8 cellular contexts compared by ENCODE assay signal in genomic region chr1:242525360-242525722, GRCh38. TPM values are rescaled to one million over a fixed set of nuclear protein-coding genes. Genes with fewer than 3 reads are reported as not detected.
DNase-seq lines count a peak whose midpoint lies in the region; ATAC-seq, FAIRE-seq and TF ChIP-seq lines count a peak whose summit lies in the region.

No MANE protein-coding gene starts in this region.

- H3K4me3 ChIP-seq in CD8-positive, alpha-beta T cell (ENCODE audit: low read depth, low read length) = no peak overlapping the region
- peak overlapping the region; percentile 88 for H3K4me3 ChIP-seq in neural progenitor cell

- no peak for DNase-seq in CD8-positive, alpha-beta T cell
- DNase-seq in chondrocyte (ENCODE audit: low spot score) (no peak), neural progenitor cell (ENCODE audit: low spot score) (peak; percentile 49), SHP77 treated with DMSO at 0.1 percent for 48 hours (lab: John Stamatoyannopoulos, UW) (no peak), GM12892 (ENCODE audit: insufficient read length) (no peak), AG08395 (ENCODE audit: low spot score) (no peak)

- H3K4me3 Mint-ChIP-seq in CD8-positive, alpha-beta T cell = peak overlapping the region; percentile 47
- H3K4me3 Mint-ChIP-seq in IgD-negative memory B cell (peak overlapping the region; percentile 68 to 92 (median 70)), chondrocyte (ENCODE audit: unreplicated experiment) (peak overlapping the region; percentile 64), neural progenitor cell (peak overlapping the region; percentile 87)

- H3K79me2 ChIP-seq in neural progenitor cell (ENCODE audit: low read depth) = peaks cover 4% of the 10 kb centered on the region

- no peak for TF ChIP-seq CTCF in CD8-positive, alpha-beta T cell (IDR thresholded peaks at IDR 0.05)
- no peak for TF ChIP-seq CTCF in chondrocyte (IDR thresholded peaks at IDR 0.05)
- no peak for TF ChIP-seq CTCF in neural progenitor cell (IDR thresholded peaks at IDR 0.05)

- no peak overlapping the region for H3K9ac ChIP-seq in neural progenitor cell

- FAIRE-seq in GM12892 (lab: Jason Lieb, UNC) = no peak

- peaks cover 22% of the 10 kb centered on the region for H3F3A ChIP-seq in neural progenitor cell (ENCODE audit: low read depth)

- intact Hi-C loops in CD8-positive, alpha-beta T cell (cut with DNase I, micrococcal nuclease) = no loop called here

- peaks cover 2% of the 10 kb centered on the region for H3K9me3 Mint-ChIP-seq in CD8-positive, alpha-beta T cell
- H3K9me3 Mint-ChIP-seq in IgD-negative memory B cell (peaks cover 0 to 2% (median 0%) of the 10 kb centered on the region in 3 donors), chondrocyte (ENCODE audit: low read depth) (no peaks in the 10 kb centered on the region), neural progenitor cell (no peaks in the 10 kb centered on the region)

- H4K20me1 ChIP-seq in neural progenitor cell (ENCODE audit: low read depth) = no peaks in the 10 kb centered on the region

- peaks cover 2% of the 10 kb centered on the region for H3K27me3 ChIP-seq in CD8-positive, alpha-beta T cell (ENCODE audit: insufficient read depth, low read length)
- H3K27me3 ChIP-seq in neural progenitor cell = peaks cover 23% of the 10 kb centered on the region

- H3K4me2 ChIP-seq in neural progenitor cell = peak overlapping the region; percentile 99

- CTCF ChIA-PET in CD8-positive, alpha-beta T cell (lab: Charles Lee) = no interaction called here

- no peaks in the 10 kb centered on the region for H3K36me3 Mint-ChIP-seq in CD8-positive, alpha-beta T cell
- H3K36me3 Mint-ChIP-seq in IgD-negative memory B cell = no peaks in the 10 kb centered on the region
- H3K36me3 Mint-ChIP-seq in chondrocyte (ENCODE audit: low read depth) = no peaks in the 10 kb centered on the region
- H3K36me3 Mint-ChIP-seq in neural progenitor cell = no peaks in the 10 kb centered on the region

- peak overlapping the region; percentile 90 for H2AFZ ChIP-seq in neural progenitor cell (replicated peaks)

- peaks cover 45% of the 10 kb centered on the region for H3K27me3 Mint-ChIP-seq in CD8-positive, alpha-beta T cell (ENCODE audit: low read depth)
- peaks cover 31% of the 10 kb centered on the region for H3K27me3 Mint-ChIP-seq in IgD-negative memory B cell
- H3K27me3 Mint-ChIP-seq in chondrocyte (ENCODE audit: low read depth) = peaks cover 58% of the 10 kb centered on the region
- peaks cover 30% of the 10 kb centered on the region for H3K27me3 Mint-ChIP-seq in neural progenitor cell (ENCODE audit: insufficient read depth, low read depth)

- no peak overlapping the region for H3K27ac ChIP-seq in CD8-positive, alpha-beta T cell (ENCODE audit: low read depth, low read length)
- no peak overlapping the region for H3K27ac ChIP-seq in neural progenitor cell

- TF ChIP-seq POLR2A in GM12892 (IDR thresholded peaks at IDR 0.05; ENCODE audit: low read depth, low read length) = no peak

- ATAC-seq in CD8-positive, alpha-beta T cell = no peak
- ATAC-seq in GM19452 (IDR thresholded peaks at IDR 0.05; ENCODE audit: unreplicated experiment) = no peak

- no peaks in the 10 kb centered on the region for H3K9me3 ChIP-seq in CD8-positive, alpha-beta T cell (ENCODE audit: low read length)
- H3K9me3 ChIP-seq in neural progenitor cell (ENCODE audit: low read depth) = no peaks in the 10 kb centered on the region

- peaks cover 13% of the 10 kb centered on the region for H3K4me1 Mint-ChIP-seq in CD8-positive, alpha-beta T cell (ENCODE audit: low read depth)
- H3K4me1 Mint-ChIP-seq in IgD-negative memory B cell (peaks cover 8 to 17% (median 9%) of the 10 kb centered on the region in 3 donors), chondrocyte (ENCODE audit: low read depth) (peaks cover 12% of the 10 kb centered on the region), neural progenitor cell (peaks cover 11% of the 10 kb centered on the region)

- POLR2A ChIA-PET in CD8-positive, alpha-beta T cell (lab: Charles Lee) = no interaction called here

- H3K36me3 ChIP-seq in CD8-positive, alpha-beta T cell (ENCODE audit: insufficient read depth, low read length) = no peaks in the 10 kb centered on the region
- H3K36me3 ChIP-seq in neural progenitor cell = no peaks in the 10 kb centered on the region

- no peaks in the 10 kb centered on the region for H3K4me1 ChIP-seq in CD8-positive, alpha-beta T cell (ENCODE audit: insufficient read depth, low read length)
- peaks cover 7% of the 10 kb centered on the region for H3K4me1 ChIP-seq in neural progenitor cell

- no peak overlapping the region for H3K27ac Mint-ChIP-seq in CD8-positive, alpha-beta T cell
- H3K27ac Mint-ChIP-seq in IgD-negative memory B cell = peak overlapping the region in 1 of 3 donors; percentile 59
- no peak overlapping the region for H3K27ac Mint-ChIP-seq in chondrocyte (ENCODE audit: unreplicated experiment)
- H3K27ac Mint-ChIP-seq in neural progenitor cell = no peak overlapping the region

RNA-seq across cellular contexts. Expression of gene PLD5, which starts 0.8 kb away (rescaled TPM):
- not detected for total RNA-seq in CD8-positive, alpha-beta T cell
- not detected for polyA plus RNA-seq in IgD-negative memory B cell
- total RNA-seq in chondrocyte (not detected in 3 replicates), neural progenitor cell (ENCODE audit: low replicate concordance) (1.7 and 1.8 TPM in 2 replicates)
- not detected for polyA plus RNA-seq in GM12892 (2012; ENCODE audit: missing spikeins)
